In the genomic region with DNA sequence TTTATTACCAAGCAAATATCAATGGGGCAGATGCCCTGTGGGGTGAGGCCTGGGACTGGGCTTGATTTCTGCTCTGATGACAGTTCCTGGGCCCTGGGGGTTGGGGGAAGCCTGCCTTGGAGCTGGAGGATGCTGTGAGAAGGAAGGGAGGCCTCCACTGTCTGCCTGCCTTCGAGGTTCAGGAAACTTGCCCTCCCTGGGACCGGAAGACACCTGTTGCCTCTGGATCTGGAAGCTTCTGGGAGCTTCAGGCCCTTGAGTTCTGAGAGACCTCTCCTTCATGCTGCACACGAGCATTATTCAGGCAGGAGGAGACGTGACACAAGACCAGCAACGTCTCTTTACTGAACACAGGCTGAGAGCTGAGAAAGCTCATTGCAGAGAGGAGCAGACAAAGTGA, we compare ENCODE assay signal across 14 cellular contexts.
"Had no signal": no experiment of that assay in that cellular context is flagged by ENCODE, and none has a peak within 500 bp of the region (broad histone marks: within the 10 kb centered on the region; RNA-seq: fewer than 3 reads in every experiment).

No MANE protein-coding gene starts in this region.

- H3K36me3 ChIP-seq: left ventricle myocardium inferior had no signal

- H3K4me3 ChIP-seq: heart right ventricle, left ventricle myocardium inferior had no signal

- H3K9me3 Mint-ChIP-seq: activated T-cell treated with anti-CD3 and anti-CD28 coated beads, Interleukin-2, amount 50 U/mL, for 24 hours; naive B cell; T-helper 1 cell treated with Interleukin-12 subunit alpha and Interleukin-12 subunit beta and Interleukin-4 antibody, amounts not matched to agents 30 μg/mL and 1 μg/mL, for 36 hours had no signal

- H3K9me3 ChIP-seq: heart right ventricle, left ventricle myocardium inferior had no signal

- H3K27ac Mint-ChIP-seq: activated naive CD8-positive, alpha-beta T cell; activated T-cell treated with anti-CD3 and anti-CD28 coated beads, Interleukin-2, amount 50 U/mL, for 24 hours; T-helper 1 cell treated with Interleukin-12 subunit alpha and Interleukin-12 subunit beta and Interleukin-4 antibody, amounts not matched to agents 30 μg/mL and 1 μg/mL, for 36 hours had no signal

- DNase-seq: activated effector memory CD4-positive, alpha-beta T cell treated with Interleukin-2 at 50 U/mL for 16 hours; activated T-cell treated with anti-CD3 and anti-CD28 coated beads, Interleukin-2, amount 50 U/mL, for 24 hours; cerebellar nuclear complex; foreskin fibroblast; heart right ventricle; left ventricle myocardium inferior; mesenchymal stem cell; naive B cell; stimulated activated CD4-positive, alpha-beta T cell treated with anti-CD3 and anti-CD28 coated beads, Interleukin-2, amount 100 ng/mL, for 48 hours; stimulated activated naive CD4-positive, alpha-beta T cell treated with Interleukin-2 at 50 U/mL for 16 hours had no signal

- ATAC-seq: activated CD4-positive, CD25-positive, alpha-beta regulatory T cell treated with anti-CD3 and anti-CD28 coated beads, Interleukin-2, amount 50 U/mL, for 24 hours; esophagus mucosa; heart right ventricle had no signal

- H3K4me1 Mint-ChIP-seq: naive B cell had no signal

- H3K27me3 Mint-ChIP-seq: activated naive CD8-positive, alpha-beta T cell; activated T-cell treated with anti-CD3 and anti-CD28 coated beads, Interleukin-2, amount 50 U/mL, for 24 hours had no signal

- H3K4me3 Mint-ChIP-seq: activated naive CD8-positive, alpha-beta T cell; activated T-cell treated with anti-CD3 and anti-CD28 coated beads, Interleukin-2, amount 50 U/mL, for 24 hours; naive B cell; T-helper 1 cell treated with Interleukin-12 subunit alpha and Interleukin-12 subunit beta and Interleukin-4 antibody, amounts not matched to agents 30 μg/mL and 1 μg/mL, for 36 hours had no signal

- H3K27me3 ChIP-seq: heart right ventricle had no signal

- H3K27ac ChIP-seq: left ventricle myocardium inferior had no signal

- H3K36me3 Mint-ChIP-seq: naive B cell had no signal
